Comparison of ENCODE assay signal across 15 cellular contexts in the genomic region with DNA sequence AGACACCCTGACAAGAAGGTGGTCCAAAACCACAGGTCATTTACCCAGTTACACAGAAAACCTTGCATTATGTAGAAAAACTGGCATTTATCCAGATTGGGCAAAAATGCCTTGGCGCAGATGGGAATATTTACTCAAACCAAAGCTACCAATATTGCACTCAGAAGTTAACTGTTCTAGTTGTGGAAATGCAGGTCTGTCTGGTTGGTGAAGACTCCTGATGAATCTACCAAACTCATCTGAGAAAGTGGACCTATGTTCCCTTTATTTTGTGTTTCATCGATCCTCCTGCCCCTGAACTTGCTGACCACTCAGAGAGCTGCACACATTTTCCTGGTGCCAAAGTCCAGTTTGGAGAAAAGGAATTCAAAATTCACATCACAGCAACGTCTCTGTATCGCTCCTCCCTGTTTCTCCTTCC.
DNase-seq lines count a peak whose midpoint lies in the region; ATAC-seq, FAIRE-seq and TF ChIP-seq lines count a peak whose summit lies in the region.
"Had no signal": no experiment of that assay in that cellular context is flagged by ENCODE, and none has a peak within 500 bp of the region (broad histone marks: within the 10 kb centered on the region; RNA-seq: fewer than 3 reads in every experiment).

No MANE protein-coding gene starts in this region.

- H3K27me3 ChIP-seq in BLaER1 (no peaks in the 10 kb centered on the region), astrocyte (ENCODE audit: insufficient read depth, low read length) (no peaks in the 10 kb centered on the region), HepG2 (ENCODE audit: control insufficient read depth in 1 of 2, insufficient read depth in 2 of 2, low read length in 2 of 2) (no peaks in the 10 kb centered on the region), gastrocnemius medialis (no peaks in the 10 kb centered on the region)
- H3K27me3 ChIP-seq: right atrium auricular region had no signal

- H3K9me3 ChIP-seq in BLaER1 (peaks cover 3% of the 10 kb centered on the region; the same call in 1 of the 2 replicates), astrocyte (ENCODE audit: insufficient read depth, low read depth, low read length) (no peaks in the 10 kb centered on the region), HepG2 (ENCODE audit: low read length) (no peaks in the 10 kb centered on the region), gastrocnemius medialis (no peaks in the 10 kb centered on the region)
- H3K9me3 ChIP-seq: Caco-2, right atrium auricular region had no signal

- no peaks in the 10 kb centered on the region for H3K79me2 ChIP-seq in astrocyte (ENCODE audit: insufficient read depth, low read length)
- no peaks in the 10 kb centered on the region for H3K79me2 ChIP-seq in HepG2 (ENCODE audit: insufficient read depth, low read length)

- H3K9ac ChIP-seq in BLaER1, result peak overlapping the region; percentile 47; the same call in 1 of the 2 replicates
- H3K9ac ChIP-seq in astrocyte (ENCODE audit: low read length), result no peak overlapping the region
- 0 out of 2 replicates have a peak overlapping the region, but pooled peaks have one; percentile 23 for H3K9ac ChIP-seq in HepG2 (ENCODE audit: insufficient read depth, low read depth, low read length)

- H3K4me1 Mint-ChIP-seq in astrocyte (ENCODE audit: low read depth, unreplicated experiment), result peaks cover 24% of the 10 kb centered on the region

- intact Hi-C loops in HepG2 (cut with micrococcal nuclease; ENCODE audit: unreplicated experiment) (loop anchor here (5.0 kb wide), 1 partner anchor 44 kb away; no protein-coding TSS in a partner anchor), gastrocnemius medialis (cut with DNase I; ENCODE audit: low total_unique reads) (no loop called here)

- 0% methylated on average over 4 of the region's 4 CpGs for WGBS in HepG2 (ENCODE audit: low lambda C conversion rate)

- peaks cover 25% of the 10 kb centered on the region for H3K27me3 Mint-ChIP-seq in astrocyte (ENCODE audit: low read depth, unreplicated experiment)

- peaks cover 47% of the 10 kb centered on the region for H3K4me1 ChIP-seq in BLaER1
- peaks cover 6% of the 10 kb centered on the region for H3K4me1 ChIP-seq in astrocyte (ENCODE audit: insufficient read depth, low read length)
- H3K4me1 ChIP-seq in HepG2 (ENCODE audit: insufficient read depth, low read length), result peaks cover 29% of the 10 kb centered on the region
- peaks cover 0 to 17% of the 10 kb centered on the region in 2 donors for H3K4me1 ChIP-seq in gastrocnemius medialis
- H3K4me1 ChIP-seq: Caco-2 had no signal

- TF ChIP-seq EP300 in HepG2 (IDR thresholded peaks at IDR 0.05; ENCODE audit: low read depth in 2 of 2, low read length in 2 of 2) (no peak), HepG2 (CRISPR knock-in tag; IDR thresholded peaks at IDR 0.05; ENCODE audit: borderline replicate concordance) (no peak)

- no peak for TF ChIP-seq POLR2A in HepG2 (IDR thresholded peaks at IDR 0.05; ENCODE audit: insufficient read depth in 1 of 2, low read depth in 2 of 2, low read length in 2 of 2)
- TF ChIP-seq POLR2A in gastrocnemius medialis (IDR thresholded peaks at IDR 0.05), result no peak

- H3K4me3 Mint-ChIP-seq in astrocyte (ENCODE audit: unreplicated experiment), result peak overlapping the region; percentile 46

- ATAC-seq in HepG2 (peak; percentile 90), gastrocnemius medialis (no peak)

- TF ChIP-seq RAD21 in HepG2 (CRISPR knock-in tag; IDR thresholded peaks at IDR 0.05), result no peak

- H3K27ac ChIP-seq in BLaER1 (peak overlapping the region; percentile 77), astrocyte (ENCODE audit: low read depth, low read length) (no peak overlapping the region), HepG2 (ENCODE audit: extremely low read length, insufficient read depth, low read length) (peak overlapping the region; percentile 25), gastrocnemius medialis (peak overlapping the region; percentile 22 to 66 (median 52)), substantia nigra (ENCODE audit: low read depth, low read length, poor library complexity, severe bottlenecking) (no peak overlapping the region)

- FAIRE-seq in astrocyte (lab: Jason Lieb, UNC) (no peak), HepG2 (lab: Jason Lieb, UNC) (no peak)

- H2AFZ ChIP-seq in astrocyte (ENCODE audit: low read depth, low read length) (no peak overlapping the region), HepG2 (ENCODE audit: low read length) (no peak overlapping the region)

- BruUV-seq in HepG2 (replicated peaks; lab: Mats Ljungman, UMichigan), result no TSS peak

- TF ChIP-seq CTCF in astrocyte (IDR thresholded peaks at IDR 0.05; ENCODE audit: insufficient read depth, low read depth, low read length) (no peak), HepG2 (CRISPR knock-in tag; IDR thresholded peaks at IDR 0.05) (no peak), gastrocnemius medialis (IDR thresholded peaks at IDR 0.05 in 4 of 5, conservative IDR thresholded peaks at IDR 0.05 in 1 of 5) (no peak)

- no peaks in the 10 kb centered on the region for H3K36me3 Mint-ChIP-seq in astrocyte (ENCODE audit: low read depth, unreplicated experiment)

- H3K9me3 Mint-ChIP-seq in astrocyte (ENCODE audit: unreplicated experiment), result no peaks in the 10 kb centered on the region

- CTCF ChIA-PET in HepG2 (lab: Yijun Ruan, JAX; ENCODE audit: low intra/inter-chr PET ratio, low total read pairs), result no interaction called here

- in situ Hi-C loops in HepG2 (cut with HindIII; ENCODE audit: extremely low pct_ligation_motif_present, low pct_unique_long_range_greater_than_20kb), result no loop called here
- in situ Hi-C loops in gastrocnemius medialis (cut with MboI; ENCODE audit: low sequenced_read_pairs in 4 of 4), result no loop called here

- H3K4me2 ChIP-seq in BLaER1, result peak overlapping the region; percentile 71
- peak overlapping the region; percentile 36 for H3K4me2 ChIP-seq in astrocyte (ENCODE audit: low read length)
- peak overlapping the region; percentile 74 for H3K4me2 ChIP-seq in HepG2 (ENCODE audit: low read depth, low read length)

- H3K4me3 ChIP-seq in BLaER1 (no peak overlapping the region; the same call in 1 of the 2 replicates), astrocyte (ENCODE audit: insufficient read depth, low read depth, low read length) (no peak overlapping the region), HepG2 (replicated peaks in 1 of 3; ENCODE audit: insufficient read depth in 1 of 3, low read depth in 2 of 3, low read length in 3 of 3) (peak overlapping the region in 2 of 3 experiments; percentile 14 to 43; a peak in 1 of 6 replicates), gastrocnemius medialis (no peak overlapping the region)
- H3K4me3 ChIP-seq: right atrium auricular region had no signal

- H4K20me1 ChIP-seq in BLaER1, result no peaks in the 10 kb centered on the region
- no peaks in the 10 kb centered on the region for H4K20me1 ChIP-seq in astrocyte (ENCODE audit: insufficient read depth, low read length)
- no peaks in the 10 kb centered on the region for H4K20me1 ChIP-seq in HepG2 (ENCODE audit: insufficient read depth, low read length)

- H3K36me3 ChIP-seq in BLaER1 (no peaks in the 10 kb centered on the region; the same call in 1 of the 2 replicates), astrocyte (ENCODE audit: insufficient read depth, low read length) (no peaks in the 10 kb centered on the region), HepG2 (replicated peaks in 1 of 2; ENCODE audit: control insufficient read depth in 1 of 2, insufficient read depth in 2 of 2, low read length in 2 of 2) (no peaks in the 10 kb centered on the region), gastrocnemius medialis (no peaks in the 10 kb centered on the region)
- H3K36me3 ChIP-seq: right atrium auricular region had no signal

- POLR2A ChIA-PET in HepG2 (lab: Yijun Ruan, JAX), result interaction anchor here (1.0 to 1.2 kb wide), 2 partner anchors 54 to 180 kb away, joined by 3 to 4 read pairs; no protein-coding TSS in a partner anchor

- DNase-seq in astrocyte (ENCODE audit: low read depth), result no peak
- peak; percentile 45 for DNase-seq in HepG2 (ENCODE audit: low spot score)
- no peak for DNase-seq in gastrocnemius medialis
- no peak for DNase-seq in T-helper 1 cell
- DNase-seq in NCI-H2227 treated with DMSO at 0.1 percent for 48 hours (lab: John Stamatoyannopoulos, UW), result no peak
- DNase-seq in effector CD8-positive, alpha-beta T cell (lab: John Stamatoyannopoulos, UW), result no peak
- no peak for DNase-seq in substantia nigra (lab: John Stamatoyannopoulos, UW)
- DNase-seq: activated naive CD4-positive, alpha-beta T cell treated with anti-CD3 and anti-CD28 coated beads, Interleukin-2, amount 50 U/mL, for 16 hours; KG1; NCI-H146; NCI-H524 treated with DMSO at 0.1 percent for 48 hours; SIG-M5 had no signal

- peak overlapping the region; percentile 69 for H3K27ac Mint-ChIP-seq in astrocyte (ENCODE audit: unreplicated experiment)

TF ChIP-seq in HepG2, 621 proteins besides CTCF, POLR2A, EP300 and RAD21 (continues in another document):
- no peak for TF ChIP-seq ZNF879 (CRISPR knock-in tag; IDR thresholded peaks at IDR 0.05)
- TF ChIP-seq, protein P1, sequence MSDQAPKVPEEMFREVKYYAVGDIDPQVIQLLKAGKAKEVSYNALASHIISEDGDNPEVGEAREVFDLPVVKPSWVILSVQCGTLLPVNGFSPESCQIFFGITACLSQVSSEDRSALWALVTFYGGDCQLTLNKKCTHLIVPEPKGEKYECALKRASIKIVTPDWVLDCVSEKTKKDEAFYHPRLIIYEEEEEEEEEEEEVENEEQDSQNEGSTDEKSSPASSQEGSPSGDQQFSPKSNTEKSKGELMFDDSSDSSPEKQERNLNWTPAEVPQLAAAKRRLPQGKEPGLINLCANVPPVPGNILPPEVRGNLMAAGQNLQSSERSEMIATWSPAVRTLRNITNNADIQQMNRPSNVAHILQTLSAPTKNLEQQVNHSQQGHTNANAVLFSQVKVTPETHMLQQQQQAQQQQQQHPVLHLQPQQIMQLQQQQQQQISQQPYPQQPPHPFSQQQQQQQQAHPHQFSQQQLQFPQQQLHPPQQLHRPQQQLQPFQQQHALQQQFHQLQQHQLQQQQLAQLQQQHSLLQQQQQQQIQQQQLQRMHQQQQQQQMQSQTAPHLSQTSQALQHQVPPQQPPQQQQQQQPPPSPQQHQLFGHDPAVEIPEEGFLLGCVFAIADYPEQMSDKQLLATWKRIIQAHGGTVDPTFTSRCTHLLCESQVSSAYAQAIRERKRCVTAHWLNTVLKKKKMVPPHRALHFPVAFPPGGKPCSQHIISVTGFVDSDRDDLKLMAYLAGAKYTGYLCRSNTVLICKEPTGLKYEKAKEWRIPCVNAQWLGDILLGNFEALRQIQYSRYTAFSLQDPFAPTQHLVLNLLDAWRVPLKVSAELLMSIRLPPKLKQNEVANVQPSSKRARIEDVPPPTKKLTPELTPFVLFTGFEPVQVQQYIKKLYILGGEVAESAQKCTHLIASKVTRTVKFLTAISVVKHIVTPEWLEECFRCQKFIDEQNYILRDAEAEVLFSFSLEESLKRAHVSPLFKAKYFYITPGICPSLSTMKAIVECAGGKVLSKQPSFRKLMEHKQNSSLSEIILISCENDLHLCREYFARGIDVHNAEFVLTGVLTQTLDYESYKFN (CRISPR knock-in tag; conservative IDR thresholded peaks at IDR 0.05), result peak; percentile 77
- TF ChIP-seq REXO4 (CRISPR knock-in tag; IDR thresholded peaks at IDR 0.05; ENCODE audit: borderline replicate concordance), result no peak
- 0 out of 2 replicates have a peak, but pooled peaks have one; percentile 4 for TF ChIP-seq CEBPG (CRISPR knock-in tag; IDR thresholded peaks at IDR 0.05)
- TF ChIP-seq ZNF543 (CRISPR knock-in tag; IDR thresholded peaks at IDR 0.05), result no peak

Comparison
In these comparisons a context has a peak if more than half of its experiments do, and no peak if none do; other contexts are left out.
1. H3K27ac ChIP-seq: peak in BLaER1 (single experiment), HepG2 (single experiment) and gastrocnemius medialis (4 of 4); none in astrocyte (single experiment) and substantia nigra (single experiment).
2. H3K4me3 ChIP-seq: peak in HepG2 (2 of 3); none in BLaER1 (single experiment), astrocyte (single experiment) and gastrocnemius medialis (0 of 4).
3. Peak in every context shown above with its lines, with median percentiles within 50 percentile points of each other: H3K4me2 ChIP-seq.